ENCODE assay signal across 35 cellular contexts in genomic region chr1:153430561-153430960, GRCh38. TPM values are rescaled to one million over a fixed set of nuclear protein-coding genes. Genes with fewer than 3 reads are reported as not detected.
"Had no signal": no experiment of that assay in that cellular context is flagged by ENCODE, and none has a peak within 500 bp of the region (broad histone marks: within the 10 kb centered on the region; RNA-seq: fewer than 3 reads in every experiment).

No MANE protein-coding gene starts in this region.

- H3K4me1 ChIP-seq: foreskin keratinocyte, gastroesophageal sphincter, heart left ventricle, neural progenitor cell, prostate gland, sigmoid colon, stomach, thyroid gland had no signal

- H3K27ac ChIP-seq: epithelial cell of prostate, foreskin keratinocyte, gastroesophageal sphincter, heart left ventricle, hepatocyte, neural progenitor cell, prostate gland, sigmoid colon, stomach, thyroid gland had no signal

- H3K4me3 Mint-ChIP-seq: dendritic cell treated with granulocyte-macrophage colony-stimulating factor and Interleukin-4, amounts not matched to agents 40 ng/mL and 50 ng/mL, for 4 days; endodermal cell; naive thymus-derived CD4-positive, alpha-beta T cell; nephron; neural progenitor cell; stimulated activated effector memory CD8-positive, alpha-beta T cell treated with anti-CD3 and anti-CD28 coated beads, Interleukin-12 subunit alpha, Interleukin-12 subunit beta, amount 100 ng/mL, for 72 hours; type B pancreatic cell had no signal

- H3K36me3 Mint-ChIP-seq: naive thymus-derived CD4-positive, alpha-beta T cell; neural progenitor cell; stimulated activated effector memory CD8-positive, alpha-beta T cell treated with anti-CD3 and anti-CD28 coated beads, Interleukin-12 subunit alpha, Interleukin-12 subunit beta, amount 100 ng/mL, for 72 hours; type B pancreatic cell had no signal

- ATAC-seq: gastroesophageal sphincter; naive thymus-derived CD4-positive, alpha-beta T cell; right cardiac atrium; stimulated activated effector memory CD8-positive, alpha-beta T cell treated with anti-CD3 and anti-CD28 coated beads, Interleukin-12 subunit alpha, Interleukin-12 subunit beta, amount 100 ng/mL, for 72 hours had no signal

- H3K9me3 ChIP-seq: gastroesophageal sphincter, heart left ventricle, prostate gland, sigmoid colon, stomach, thyroid gland had no signal

- H3K27me3 ChIP-seq: hepatocyte, neural progenitor cell, sigmoid colon, thyroid gland had no signal

- H3K4me1 Mint-ChIP-seq: endodermal cell; naive thymus-derived CD4-positive, alpha-beta T cell; nephron; neural progenitor cell; stimulated activated effector memory CD8-positive, alpha-beta T cell treated with anti-CD3 and anti-CD28 coated beads, Interleukin-12 subunit alpha, Interleukin-12 subunit beta, amount 100 ng/mL, for 72 hours had no signal

- H2AFZ ChIP-seq: hepatocyte, neural progenitor cell had no signal

- H3K27ac Mint-ChIP-seq: dendritic cell treated with granulocyte-macrophage colony-stimulating factor and Interleukin-4, amounts not matched to agents 40 ng/mL and 50 ng/mL, for 4 days; endodermal cell; nephron; neural progenitor cell; stimulated activated effector memory CD8-positive, alpha-beta T cell treated with anti-CD3 and anti-CD28 coated beads, Interleukin-12 subunit alpha, Interleukin-12 subunit beta, amount 100 ng/mL, for 72 hours; type B pancreatic cell had no signal

- H3K4me3 ChIP-seq: gastroesophageal sphincter, heart left ventricle, hepatocyte, neural progenitor cell, prostate gland, sigmoid colon, stomach, thyroid gland had no signal

- H3K4me2 ChIP-seq: hepatocyte, neural progenitor cell had no signal

- H3K36me3 ChIP-seq: gastroesophageal sphincter, heart left ventricle, neural progenitor cell, prostate gland, sigmoid colon, stomach, thyroid gland had no signal

- DNase-seq: effector CD8-positive, alpha-beta T cell; endodermal cell; heart left ventricle; kidney; mammary epithelial cell; mesendoderm; midbrain; naive thymus-derived CD4-positive, alpha-beta T cell; nucleus accumbens; right cardiac atrium; sigmoid colon; stimulated activated CD4-positive, alpha-beta T cell treated with anti-CD3 and anti-CD28 coated beads, Interleukin-2, amount 100 ng/mL, for 24 hours; stimulated activated CD4-positive, alpha-beta T cell treated with anti-CD3 and anti-CD28 coated beads, Interleukin-4, amount 100 ng/mL, for 24 hours; stimulated activated naive CD4-positive, alpha-beta T cell treated with Interleukin-2 at 50 U/mL for 16 hours; stomach; thyroid gland had no signal

- H3K9ac ChIP-seq: neural progenitor cell had no signal

- H3K9me3 Mint-ChIP-seq: dendritic cell treated with granulocyte-macrophage colony-stimulating factor and Interleukin-4, amounts not matched to agents 40 ng/mL and 50 ng/mL, for 4 days; endodermal cell; nephron; neural progenitor cell; stimulated activated effector memory CD8-positive, alpha-beta T cell treated with anti-CD3 and anti-CD28 coated beads, Interleukin-12 subunit alpha, Interleukin-12 subunit beta, amount 100 ng/mL, for 72 hours; type B pancreatic cell had no signal

RNA-seq across cellular contexts. Expression of gene S100A7A, which starts 14.2 kb away (rescaled TPM):
- total RNA-seq: endodermal cell; fibroblast of lung; foreskin keratinocyte; heart left ventricle; hepatocyte; kidney; left lobe of liver; lower leg skin; mammary epithelial cell; mucosa of gallbladder; naive thymus-derived CD4-positive, alpha-beta T cell; osteocyte; prostate gland; right cardiac atrium; sigmoid colon; skeletal muscle tissue; stomach; subcutaneous adipose tissue; temporal lobe; thyroid gland; urinary bladder had no signal
- polyA plus RNA-seq: fibroblast of lung; foreskin keratinocyte; heart left ventricle; hepatocyte; mammary epithelial cell; naive thymus-derived CD4-positive, alpha-beta T cell; right cardiac atrium; sigmoid colon; urinary bladder had no signal

RNA-seq across cellular contexts. Expression of gene S100A7, which starts 29.9 kb away (rescaled TPM):
- total RNA-seq: endodermal cell; fibroblast of lung; foreskin keratinocyte; heart left ventricle; kidney; left lobe of liver; mucosa of gallbladder; naive thymus-derived CD4-positive, alpha-beta T cell; osteocyte; prostate gland; right cardiac atrium; sigmoid colon; skeletal muscle tissue; stomach; subcutaneous adipose tissue; temporal lobe; thyroid gland; urinary bladder had no signal
- polyA plus RNA-seq: fibroblast of lung; heart left ventricle; naive thymus-derived CD4-positive, alpha-beta T cell; right cardiac atrium; sigmoid colon; urinary bladder had no signal

RNA-seq across cellular contexts. Expression of gene S100A8, which starts 39.7 kb away (rescaled TPM):
- total RNA-seq: endodermal cell, fibroblast of lung, osteocyte had no signal
- polyA plus RNA-seq: fibroblast of lung had no signal

RNA-seq across cellular contexts. Expression of gene S100A12, which starts 55.1 kb away (rescaled TPM):
- total RNA-seq: endodermal cell, fibroblast of lung, foreskin keratinocyte, hepatocyte, osteocyte, prostate gland, sigmoid colon, thyroid gland had no signal
- polyA plus RNA-seq: fibroblast of lung; foreskin keratinocyte; hepatocyte; naive thymus-derived CD4-positive, alpha-beta T cell had no signal
